Comparison of ENCODE assay signal across 9 cellular contexts in the genomic region with DNA sequence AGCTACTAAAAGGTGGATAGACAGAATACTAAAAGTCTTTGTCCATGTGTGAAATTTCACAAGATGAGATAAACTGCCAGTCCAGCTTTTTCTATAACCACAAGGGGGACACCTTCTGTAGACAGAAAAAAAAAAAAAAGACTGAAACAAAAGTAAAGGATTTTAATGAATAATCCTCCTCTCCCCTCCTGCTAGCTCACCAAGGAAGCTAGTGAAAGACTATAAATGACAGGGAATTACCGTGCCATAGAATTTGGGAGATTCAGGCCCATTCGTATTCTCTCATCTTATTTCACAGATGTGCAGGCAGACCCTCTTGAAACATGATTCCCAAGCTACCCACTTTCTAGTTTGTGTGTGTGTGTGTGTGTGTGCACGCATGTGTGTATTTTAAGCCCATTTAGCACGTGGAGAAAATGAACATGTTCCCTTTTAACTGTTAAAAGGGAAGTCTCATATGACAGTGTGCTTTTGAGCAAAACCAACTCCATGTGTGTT. TPM values are rescaled to one million over a fixed set of nuclear protein-coding genes. Genes with fewer than 3 reads are reported as not detected.
DNase-seq lines count a peak whose midpoint lies in the region; ATAC-seq and TF ChIP-seq lines count a peak whose summit lies in the region.
"Had no signal": no experiment of that assay in that cellular context is flagged by ENCODE, and none has a peak within 500 bp of the region (broad histone marks: within the 10 kb centered on the region; RNA-seq: fewer than 3 reads in every experiment).

No MANE protein-coding gene starts in this region.

- in situ Hi-C loops in brain microvascular endothelial cell (cut with HindIII; ENCODE audit: low pct_ligation_motif_present, low sequenced_read_pairs), result no loop called here

- H3K27ac ChIP-seq in brain microvascular endothelial cell (no peak overlapping the region), lung (ENCODE audit: low read depth in 1 of 2, low read length in 1 of 2) (peak overlapping the region; percentile 53 to 85)

- H3K36me3 ChIP-seq in BE2C (no peaks in the 10 kb centered on the region), brain microvascular endothelial cell (replicated peaks) (no peaks in the 10 kb centered on the region), lung (ENCODE audit: control insufficient read depth in 2 of 2, insufficient read depth in 2 of 2, low read length in 2 of 2) (no peaks in the 10 kb centered on the region)

- 51% methylated on average over 4 of the region's 4 CpGs for WGBS in lung, 2 donors

- H3K4me3 ChIP-seq in BE2C (ENCODE audit: low read depth, low read length) (no peak overlapping the region), brain microvascular endothelial cell (ENCODE audit: low read depth, low read length) (no peak overlapping the region), lung (no peak overlapping the region)

- DNase-seq in BE2C (no peak), M059J (ENCODE audit: low read depth) (peak; percentile 55), brain microvascular endothelial cell (peak; percentile 41), lung (ENCODE audit: low spot score) (no peak), activated T-cell treated with anti-CD3 and anti-CD28 coated beads for 4 hours (no peak), T-helper 1 cell (no peak)
- DNase-seq: posterior cingulate gyrus had no signal

- no peak for TF ChIP-seq POLR2A in GM18505 (IDR thresholded peaks at IDR 0.05; ENCODE audit: borderline replicate concordance, extremely low read depth, insufficient read depth, insufficient read length)

- no peaks in the 10 kb centered on the region for H3K9me3 ChIP-seq in BE2C
- peaks cover 0 to 3% of the 10 kb centered on the region in 2 donors for H3K9me3 ChIP-seq in lung (ENCODE audit: control insufficient read depth in 2 of 2, insufficient read depth in 1 of 2, low read length in 1 of 2)

- no peaks in the 10 kb centered on the region for H3K27me3 ChIP-seq in BE2C
- H3K27me3 ChIP-seq in brain microvascular endothelial cell (replicated peaks), result no peaks in the 10 kb centered on the region
- no peaks in the 10 kb centered on the region for H3K27me3 ChIP-seq in lung (ENCODE audit: control insufficient read depth, insufficient read depth)

- ATAC-seq in lung (ENCODE audit: insufficient read depth, low FRiP score) (no peak), GM18505 (IDR thresholded peaks at IDR 0.05; ENCODE audit: unreplicated experiment) (no peak), GM21360 (IDR thresholded peaks at IDR 0.05; ENCODE audit: unreplicated experiment) (no peak)

- TF ChIP-seq CTCF in BE2C (IDR thresholded peaks at IDR 0.05; ENCODE audit: low read depth, low read length) (peak; percentile 69), brain microvascular endothelial cell (IDR thresholded peaks at IDR 0.05; ENCODE audit: low read depth, low read length, missing control alignments) (peak; percentile 53), lung (IDR thresholded peaks at IDR 0.05; ENCODE audit: control extremely low read depth, extremely low read depth) (no peak)

- H3K4me1 ChIP-seq in BE2C (peaks cover 21% of the 10 kb centered on the region), lung (ENCODE audit: control insufficient read depth in 2 of 2, insufficient read depth in 2 of 2, low read length in 2 of 2) (peaks cover 0 to 12% of the 10 kb centered on the region in 2 donors)

RNA-seq across cellular contexts. Expression of gene SLC8A1, which starts 36.3 kb away (rescaled TPM):
- 3.1 TPM for polyA plus RNA-seq in BE2C (2012; ENCODE audit: insufficient read depth, insufficient read length, low read depth)
- total RNA-seq in M059J (2014; rRNA removed; shearing (Covaris generic)), result 0.91 and 1.9 TPM in 2 replicates
- total RNA-seq in lung, result 10 to 100 TPM; 30.5 to 34.7 TPM
- polyA plus RNA-seq in lung, result 1 to 10 TPM; 1.2 to 6.4 TPM

Comparison
In these comparisons a context has a peak if more than half of its experiments do, and no peak if none do; other contexts are left out.
1. DNase-seq: peak in M059J (single experiment) and brain microvascular endothelial cell (single experiment); none in BE2C (single experiment), lung (single experiment), activated T-cell treated with anti-CD3 and anti-CD28 coated beads for 4 hours (single experiment) and T-helper 1 cell (0 of 5).
2. RNA of gene SLC8A1, which starts 36.3 kb away (total RNA-seq): 30.5 to 34.7 TPM in lung; 0.91 to 1.9 TPM in M059J; every median in the first group is over 10 times any median in the second.